20 cellular contexts compared by ENCODE assay signal in genomic region chr15:50210462-50211264, GRCh38. TPM values are rescaled to one million over a fixed set of nuclear protein-coding genes. Genes with fewer than 3 reads are reported as not detected.
DNase-seq lines count a peak whose midpoint lies in the region; ATAC-seq and TF ChIP-seq lines count a peak whose summit lies in the region.
"Had no signal": no experiment of that assay in that cellular context is flagged by ENCODE, and none has a peak within 500 bp of the region (broad histone marks: within the 10 kb centered on the region; RNA-seq: fewer than 3 reads in every experiment).

No MANE protein-coding gene starts in this region.

- peak overlapping the region; percentile 47 for H3K4me2 ChIP-seq in PC-9
- no peak overlapping the region for H3K4me2 ChIP-seq in neuronal stem cell (ENCODE audit: insufficient read depth, low read length, poor library complexity, severe bottlenecking)

- H3K79me2 ChIP-seq in PC-9 (ENCODE audit: low read depth), result no peaks in the 10 kb centered on the region

- H3K27ac ChIP-seq in PC-9, result peak overlapping the region; percentile 89
- peak overlapping the region; percentile 55 to 82 for H3K27ac ChIP-seq in esophagus (ENCODE audit: low read depth in 2 of 2, low read length in 1 of 2)
- no peak overlapping the region for H3K27ac ChIP-seq in neuronal stem cell (replicated peaks; ENCODE audit: low read length)

- H2AFZ ChIP-seq in PC-9, result no peak overlapping the region
- no peak overlapping the region for H2AFZ ChIP-seq in neuronal stem cell (ENCODE audit: low read length)

- H3K4me3 ChIP-seq in PC-9 (no peak overlapping the region), esophagus (ENCODE audit: low read depth in 1 of 2, low read length in 2 of 2) (no peak overlapping the region), neuronal stem cell (ENCODE audit: low read length in 2 of 2) (no peak overlapping the region)

- peaks cover 21% of the 10 kb centered on the region for H3K4me1 ChIP-seq in PC-9 (replicated peaks; ENCODE audit: insufficient read depth)
- H3K4me1 ChIP-seq in esophagus (ENCODE audit: control insufficient read depth in 2 of 2, insufficient read depth in 2 of 2, low read length in 1 of 2), result no peaks in the 10 kb centered on the region
- H3K4me1 ChIP-seq in neuronal stem cell (ENCODE audit: control insufficient read depth in 2 of 2, insufficient read depth in 1 of 2, low read depth in 1 of 2, low read length in 2 of 2), result peaks cover 0 to 6% of the 10 kb centered on the region in 2 donors

- no peak overlapping the region for H2BK12ac ChIP-seq in neuronal stem cell (ENCODE audit: low read length)

- no peak overlapping the region for H2BK120ac ChIP-seq in neuronal stem cell (ENCODE audit: low read depth, low read length)

- 55 to 61% methylated on average over 8 of the region's 8 CpGs for whole genome bisulfite sequencing in esophagus, 2 donors
- WGBS in neuronal stem cell (ENCODE audit: extremely low coverage in 2 of 2, insufficient read length in 2 of 2, insufficient replicate concordance in 1 of 2), 2 donors, result no CpG with 5 or more reads among the region's 8 CpGs

- H3K27me3 ChIP-seq in PC-9 (ENCODE audit: insufficient read depth, low read depth) (no peaks in the 10 kb centered on the region), esophagus (ENCODE audit: control insufficient read depth in 1 of 2, insufficient read depth in 2 of 2, low read length in 2 of 2) (no peaks in the 10 kb centered on the region), neuronal stem cell (ENCODE audit: control insufficient read depth in 3 of 3, insufficient read depth in 3 of 3, low read depth in 1 of 3, low read length in 3 of 3) (peaks cover 0 to 4% (median 0%) of the 10 kb centered on the region in 3 experiments)

- BruUV-seq in PC-9 (replicated peaks; lab: Mats Ljungman, UMichigan), result no TSS peak

- H4K91ac ChIP-seq in neuronal stem cell (ENCODE audit: low read depth, low read length, poor library complexity), result no peak overlapping the region

- no peaks in the 10 kb centered on the region for H4K20me1 ChIP-seq in PC-9 (ENCODE audit: insufficient read depth)

- POLR2A ChIA-PET in PC-9 (lab: Charles Lee; ENCODE audit: unreplicated experiment), result interaction anchor here (0.6 kb wide), 1 partner anchor 22 kb away, joined by 4 read pairs; no protein-coding TSS in a partner anchor

- H2AK5ac ChIP-seq in neuronal stem cell (ENCODE audit: low read depth, low read length), result no peak overlapping the region

- H3F3A ChIP-seq in PC-9 (ENCODE audit: insufficient read depth, low read depth), result no peaks in the 10 kb centered on the region

- H4K8ac ChIP-seq in neuronal stem cell (ENCODE audit: low read depth, low read length), result no peak overlapping the region

- ATAC-seq in HG02981 (IDR thresholded peaks at IDR 0.05; ENCODE audit: unreplicated experiment), result no peak

- H3K23ac ChIP-seq in neuronal stem cell (ENCODE audit: low read depth, low read length, poor library complexity), result no peak overlapping the region

- intact Hi-C loops in PC-9 (cut with micrococcal nuclease; ENCODE audit: unreplicated experiment), result no loop called here

- no peaks in the 10 kb centered on the region for H3K9me2 ChIP-seq in PC-9 (ENCODE audit: insufficient read depth)

- CTCF ChIA-PET in PC-9 (lab: Charles Lee), result no interaction called here

- no peak overlapping the region for H3K14ac ChIP-seq in neuronal stem cell (ENCODE audit: low read length)

- peak; percentile 78 for DNase-seq in DMS53 (lab: John Stamatoyannopoulos, UW)
- peak; percentile 58 to 77 for DNase-seq in PC-9
- DNase-seq in neuronal stem cell (ENCODE audit: low spot score), result no peak
- no peak for DNase-seq in GM10266 (ENCODE audit: extremely low spot score)
- no peak for DNase-seq in activated CD4-positive, alpha-beta T cell treated with anti-CD3 and anti-CD28 coated beads for 4 hours
- no peak for DNase-seq in GOT3 (lab: John Stamatoyannopoulos, UW)
- DNase-seq: activated CD4-positive, alpha-beta T cell treated with anti-CD3 and anti-CD28 coated beads, Interleukin-2, amount 50 U/mL, for 4 hours; amniotic stem cell; CD8-positive, alpha-beta memory T cell; GF-D8; glutamatergic neuron; KBM-7; kidney glomerular epithelial cell; NCI-H1105 treated with DMSO at 0.1 percent for 48 hours; NCI-H2227 treated with DMSO at 0.1 percent for 48 hours; T1000 had no signal

- H3K18ac ChIP-seq in neuronal stem cell (ENCODE audit: low read length), result peak overlapping the region; percentile 49

- H3K9me3 ChIP-seq in PC-9 (ENCODE audit: insufficient read depth, low read depth), result peaks cover 9% of the 10 kb centered on the region
- no peaks in the 10 kb centered on the region for H3K9me3 ChIP-seq in esophagus (ENCODE audit: control insufficient read depth in 2 of 2, insufficient read depth in 1 of 2, low read depth in 1 of 2, low read length in 1 of 2)
- no peaks in the 10 kb centered on the region for H3K9me3 ChIP-seq in neuronal stem cell (replicated peaks in 1 of 2; ENCODE audit: control insufficient read depth in 2 of 2, insufficient read depth in 1 of 2, low read depth in 1 of 2, low read length in 2 of 2)

- H3K79me1 ChIP-seq in neuronal stem cell (ENCODE audit: low read depth, low read length), result no peaks in the 10 kb centered on the region

- TF ChIP-seq CTCF in PC-9 (conservative IDR thresholded peaks at IDR 0.05) (no peak), GM10266 (IDR thresholded peaks at IDR 0.05; ENCODE audit: control insufficient read depth, insufficient read depth, low read depth, missing control alignments) (no peak)

- H3K4ac ChIP-seq in neuronal stem cell (ENCODE audit: low read length), result no peak overlapping the region

- no peak overlapping the region for H2BK5ac ChIP-seq in neuronal stem cell (ENCODE audit: low read length)

- no peak overlapping the region for H2BK15ac ChIP-seq in neuronal stem cell (ENCODE audit: low read length)

- peaks cover 3% of the 10 kb centered on the region; the same call in 1 of the 2 replicates for H3K36me3 ChIP-seq in PC-9 (ENCODE audit: low read depth)
- no peaks in the 10 kb centered on the region for H3K36me3 ChIP-seq in esophagus (ENCODE audit: control insufficient read depth in 2 of 2, insufficient read depth in 2 of 2, low read length in 1 of 2)
- H3K36me3 ChIP-seq in neuronal stem cell (replicated peaks in 1 of 2; ENCODE audit: control insufficient read depth in 2 of 2, insufficient read depth in 2 of 2, low read length in 2 of 2), result no peaks in the 10 kb centered on the region

- no peak overlapping the region for H3K9ac ChIP-seq in neuronal stem cell (ENCODE audit: low read depth, low read length, poor library complexity)

RNA-seq across cellular contexts. Expression of gene SLC27A2, which starts 28.7 kb away (rescaled TPM):
- total RNA-seq in PC-9 (2021), result 5.8 and 7.5 TPM in 2 replicates
- polyA plus RNA-seq in esophagus, result 1 to 10 TPM; 2.0 to 2.7 TPM
- 2.2 TPM for polyA plus RNA-seq in neuronal stem cell (2013, experiment 1 of 2)
- polyA plus RNA-seq in neuronal stem cell (2013, experiment 2 of 2), result 2.0 TPM
- total RNA-seq: chondrocyte had no signal

RNA-seq across cellular contexts. Expression of gene HDC, which starts 54.9 kb away (rescaled TPM):
- total RNA-seq in PC-9 (2021), result not detected in 2 replicates
- polyA plus RNA-seq in esophagus, result 1 to 10 TPM in 1 of 2 donors, under 1 TPM in 1; 0.08 to 1.5 TPM
- 0.22 TPM for polyA plus RNA-seq in neuronal stem cell (2013, experiment 1 of 2)
- polyA plus RNA-seq in neuronal stem cell (2013, experiment 2 of 2), result 0.26 TPM
- total RNA-seq: chondrocyte, SK-MEL-5 had no signal
- polyA plus RNA-seq: CD8-positive, alpha-beta memory T cell had no signal

Comparison
In these comparisons a context has a peak if more than half of its experiments do, and no peak if none do; other contexts are left out.
1. DNase-seq: peak in DMS53 (single experiment) and PC-9 (2 of 2); none in neuronal stem cell (single experiment), GM10266 (single experiment), activated CD4-positive, alpha-beta T cell treated with anti-CD3 and anti-CD28 coated beads for 4 hours (0 of 2) and GOT3 (single experiment).